In genomic region chr22:20792221-20792965, GRCh38 we compare ENCODE assay signal across 1 cellular context.
TF ChIP-seq lines count a peak whose summit lies in the region.

No MANE protein-coding gene starts in this region.

TF ChIP-seq in K562, 482 proteins besides CTCF, POLR2A, EP300 and RAD21 (continued from another document and continues in another):
- TF ChIP-seq CEBPZ (IDR thresholded peaks at IDR 0.05; ENCODE audit: borderline replicate concordance, low read depth, low read length) (no peak), ZNF324 (CRISPR knock-in tag; IDR thresholded peaks at IDR 0.05) (no peak), BCLAF1 (IDR thresholded peaks at IDR 0.05; ENCODE audit: borderline replicate concordance in 1 of 2, control insufficient read depth in 1 of 2, low read depth in 2 of 2, low read length in 1 of 2) (no peak), ZNF316 (IDR thresholded peaks at IDR 0.05) (no peak), ZNF717 (CRISPR knock-in tag; IDR thresholded peaks at IDR 0.05) (no peak), NR2C2 (CRISPR knock-in tag; IDR thresholded peaks at IDR 0.05) (peak; percentile 66; the same call in 1 of the 2 replicates), NR2C2 (tag; IDR thresholded peaks at IDR 0.05) (no peak), ZFP30 (CRISPR knock-in tag; IDR thresholded peaks at IDR 0.05; ENCODE audit: borderline replicate concordance) (no peak), E2F5 (CRISPR knock-in tag; IDR thresholded peaks at IDR 0.05) (0 out of 2 replicates have a peak, but pooled peaks have one; percentile 62), GABPB2 (CRISPR knock-in tag; conservative IDR thresholded peaks at IDR 0.05) (no peak), JUN (IDR thresholded peaks at IDR 0.05; ENCODE audit: borderline replicate concordance, low read depth, low read length) (no peak), JUN (CRISPR knock-in tag; IDR thresholded peaks at IDR 0.05; ENCODE audit: borderline replicate concordance) (peak; percentile 95; the same call in 1 of the 2 replicates), RBM25 (IDR thresholded peaks at IDR 0.05; ENCODE audit: low read depth, low read length, severe bottlenecking) (no peak), ZNF407 (IDR thresholded peaks at IDR 0.05; ENCODE audit: low read depth) (no peak), SETDB1 (IDR thresholded peaks at IDR 0.05; ENCODE audit: low read length) (peak; percentile 62), RERE (CRISPR knock-in tag; IDR thresholded peaks at IDR 0.05; ENCODE audit: borderline replicate concordance) (no peak), MAZ (CRISPR knock-in tag; conservative IDR thresholded peaks at IDR 0.05 in 1 of 2, IDR thresholded peaks at IDR 0.05 in 1 of 2) (no peak), ZC3H8 (IDR thresholded peaks at IDR 0.05) (no peak), PRMT5 (CRISPR knock-in tag; IDR thresholded peaks at IDR 0.05) (no peak), ZNF124 (CRISPR knock-in tag; IDR thresholded peaks at IDR 0.05) (peak; percentile 45; the same call in 1 of the 2 replicates), PHB2 (IDR thresholded peaks at IDR 0.05; ENCODE audit: low read depth) (no peak), GABPB1 (CRISPR knock-in tag; IDR thresholded peaks at IDR 0.05) (no peak), RB1 (IDR thresholded peaks at IDR 0.05; ENCODE audit: low read depth) (no peak), FOXK2 (conservative IDR thresholded peaks at IDR 0.05 in 1 of 2, IDR thresholded peaks at IDR 0.05 in 1 of 2; ENCODE audit: low read depth in 2 of 2) (no peak), SMARCB1 (IDR thresholded peaks at IDR 0.05; ENCODE audit: insufficient read length, low read depth) (no peak), ZNF77 (CRISPR knock-in tag; IDR thresholded peaks at IDR 0.05) (no peak), ELF4 (CRISPR knock-in tag; IDR thresholded peaks at IDR 0.05) (peak; percentile 17; the same call in 1 of the 2 replicates), FIP1L1 (IDR thresholded peaks at IDR 0.05; ENCODE audit: low read depth, low read length, poor library complexity, severe bottlenecking) (no peak), ZBTB26 (CRISPR knock-in tag; IDR thresholded peaks at IDR 0.05) (no peak), SRF (CRISPR knock-in tag; IDR thresholded peaks at IDR 0.05) (no peak), RUNX1 (IDR thresholded peaks at IDR 0.05; ENCODE audit: low read depth) (0 out of 2 replicates have a peak, but pooled peaks have one; percentile 60), ZNF695 (CRISPR knock-in tag; IDR thresholded peaks at IDR 0.05) (no peak), ZBTB2 (IDR thresholded peaks at IDR 0.05) (no peak), MEIS2 (IDR thresholded peaks at IDR 0.05; ENCODE audit: partially characterized antibody) (no peak), FOXJ2 (tag; IDR thresholded peaks at IDR 0.05) (no peak), ATF7 (IDR thresholded peaks at IDR 0.05) (no peak), CHD1 (IDR thresholded peaks at IDR 0.05; ENCODE audit: low read length) (no peak)
